11 cellular contexts compared by ENCODE assay signal in genomic region chr1:113648478-113648877, GRCh38.
"Had no signal": no experiment of that assay in that cellular context is flagged by ENCODE, and none has a peak within 500 bp of the region (broad histone marks: within the 10 kb centered on the region; RNA-seq: fewer than 3 reads in every experiment).

No MANE protein-coding gene starts in this region.

- H3K4me1 ChIP-seq: HAP-1 had no signal

- H3K9ac ChIP-seq: GM23248 had no signal

- H3K4me3 ChIP-seq: GM23248, GM23338, HAP-1 had no signal

- H3K27ac ChIP-seq: GM23248 had no signal

- H3K36me3 ChIP-seq: HAP-1 had no signal

- FAIRE-seq: H1, H54 had no signal

- ATAC-seq: GM23338, HCT116 had no signal

- DNase-seq: GM23248, GOT3, H7, H9, HCEC 1CT, HFFc6 had no signal

- H3K4me2 ChIP-seq: GM23338 had no signal

- H2AFZ ChIP-seq: GM23248, GM23338 had no signal

- H3K9me3 ChIP-seq: HAP-1 had no signal
